In genomic region chr7:40330408-40330807, GRCh38 we compare ENCODE assay signal across 14 cellular contexts.
"Had no signal": no experiment of that assay in that cellular context is flagged by ENCODE, and none has a peak within 500 bp of the region (broad histone marks: within the 10 kb centered on the region; RNA-seq: fewer than 3 reads in every experiment).

No MANE protein-coding gene starts in this region.

- H3K9me3 ChIP-seq: adrenal gland, pancreas, right lobe of liver, tibial nerve had no signal

- H3K4me3 ChIP-seq: adrenal gland, left ventricle myocardium inferior, pancreas, right lobe of liver, tibial nerve had no signal

- FAIRE-seq: pancreas, urothelium cell line had no signal

- H3K27ac Mint-ChIP-seq: activated naive CD4-positive, alpha-beta T cell treated with anti-CD3 and anti-CD28 coated beads, Interleukin-2, amount 50 U/mL, for 72 hours; naive B cell had no signal

- H3K4me1 Mint-ChIP-seq: naive B cell had no signal

- H3K36me3 ChIP-seq: adrenal gland, left ventricle myocardium inferior, pancreas, right lobe of liver, tibial nerve had no signal

- DNase-seq: activated CD4-positive, alpha-beta T cell treated with anti-CD3 and anti-CD28 coated beads, Interleukin-2, amount 50 U/mL, for 4 hours; activated gamma-delta T cell treated with Interleukin-2 at 50 U/mL for 16 hours; adrenal gland; foreskin keratinocyte; left ventricle myocardium inferior; mammary epithelial cell; naive B cell; pancreas; right lobe of liver; SW 1271; T-helper 2 cell had no signal

- ATAC-seq: activated naive CD4-positive, alpha-beta T cell treated with anti-CD3 and anti-CD28 coated beads, Interleukin-2, amount 50 U/mL, for 72 hours; foreskin keratinocyte had no signal

- H3K27me3 ChIP-seq: adrenal gland, foreskin keratinocyte, pancreas, right lobe of liver, tibial nerve had no signal

- H3K36me3 Mint-ChIP-seq: activated naive CD4-positive, alpha-beta T cell treated with anti-CD3 and anti-CD28 coated beads, Interleukin-2, amount 50 U/mL, for 72 hours; naive B cell had no signal

- H3K27me3 Mint-ChIP-seq: naive B cell had no signal

- H3K27ac ChIP-seq: adrenal gland, foreskin keratinocyte, left ventricle myocardium inferior, pancreas, right lobe of liver, tibial nerve had no signal

- H3K4me1 ChIP-seq: adrenal gland, foreskin keratinocyte, left ventricle myocardium inferior, pancreas, right lobe of liver had no signal

- H3K4me3 Mint-ChIP-seq: naive B cell had no signal

- H3K9me3 Mint-ChIP-seq: activated naive CD4-positive, alpha-beta T cell treated with anti-CD3 and anti-CD28 coated beads, Interleukin-2, amount 50 U/mL, for 72 hours had no signal
